ENCODE assay signal across 10 cellular contexts in the genomic region with DNA sequence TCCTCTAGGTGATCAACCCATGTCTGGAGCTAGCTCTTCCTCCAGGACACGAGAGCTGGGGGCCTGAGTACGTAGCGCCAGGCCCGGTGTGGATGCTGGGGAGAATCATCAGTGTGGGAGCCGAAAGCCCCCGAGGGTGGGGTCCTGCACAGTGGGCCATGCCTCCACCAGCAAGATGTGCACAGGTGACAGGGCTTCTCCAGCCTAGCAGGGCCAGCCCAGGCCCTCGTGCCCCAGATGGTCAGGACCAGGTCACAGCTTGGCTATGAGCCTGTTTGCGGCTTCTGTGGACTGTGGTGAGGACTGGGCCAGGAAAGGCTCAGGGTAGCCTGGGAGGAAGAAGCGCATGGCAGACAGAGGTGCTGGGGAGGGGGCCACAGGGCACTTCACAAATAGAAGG. TPM values are rescaled to one million over a fixed set of nuclear protein-coding genes. Genes with fewer than 3 reads are reported as not detected.
DNase-seq lines count a peak whose midpoint lies in the region; ATAC-seq, FAIRE-seq and TF ChIP-seq lines count a peak whose summit lies in the region.
"Had no signal": no experiment of that assay in that cellular context is flagged by ENCODE, and none has a peak within 500 bp of the region (broad histone marks: within the 10 kb centered on the region; RNA-seq: fewer than 3 reads in every experiment).

No MANE protein-coding gene starts in this region.

- POLR2A ChIA-PET in H1 (lab: Charles Lee; ENCODE audit: partially characterized antibody), result interaction anchor here (1.0 to 2.2 kb wide), 4 partner anchors 11 to 20 kb away, joined by 3 to 7 read pairs (median 4); no protein-coding TSS in a partner anchor

- H3K27ac ChIP-seq in RWPE2 (ENCODE audit: poor library complexity, severe bottlenecking), result peak overlapping the region; percentile 77
- H3K27ac ChIP-seq in H1 (ENCODE audit: low read depth, low read length), result no peak overlapping the region
- H3K27ac ChIP-seq in skin epidermis, result peak overlapping the region in 13 of 21 experiments; percentile 37 to 79 (median 53)

- ATAC-seq in RWPE2 (ENCODE audit: low read depth) (no peak), HG02970 (IDR thresholded peaks at IDR 0.05; ENCODE audit: low FRiP score, unreplicated experiment) (no peak), HG03442 (IDR thresholded peaks at IDR 0.05; ENCODE audit: unreplicated experiment) (no peak)

- H2BK120ac ChIP-seq in H1 (replicated peaks; ENCODE audit: low read depth, low read length), result no peak overlapping the region

- TF ChIP-seq EP300 in H1 (IDR thresholded peaks at IDR 0.05; ENCODE audit: borderline replicate concordance in 1 of 2, low read depth in 2 of 2, low read length in 2 of 2), result no peak

- no peak overlapping the region for H2BK15ac ChIP-seq in H1 (ENCODE audit: low read length)

- H3K9ac ChIP-seq in H1 (replicated peaks in 1 of 4; ENCODE audit: extremely low read depth in 1 of 4, low read depth in 3 of 4, low read length in 3 of 4), result no peak overlapping the region

- H3K4me3 ChIP-seq in RWPE2 (ENCODE audit: severe bottlenecking) (no peak overlapping the region), H1 (ENCODE audit: extremely low read depth in 1 of 4, insufficient read depth in 2 of 4, low read depth in 3 of 4, low read length in 4 of 4) (no peak overlapping the region), skin epidermis (no peak overlapping the region)
- H3K4me3 ChIP-seq: HAP-1 had no signal

- peaks cover 7 to 14% of the 10 kb centered on the region in 2 experiments for H4K20me1 ChIP-seq in H1 (replicated peaks in 1 of 2; ENCODE audit: control insufficient read depth in 1 of 2, insufficient read depth in 2 of 2, low read length in 2 of 2)

- peak overlapping the region; percentile 9; the same call in 1 of the 2 replicates for H2BK5ac ChIP-seq in H1 (ENCODE audit: low read depth, low read length)

- H2BK20ac ChIP-seq in H1 (ENCODE audit: low read length), result no peak overlapping the region

- TF ChIP-seq CTCF in RWPE2 (IDR thresholded peaks at IDR 0.05; ENCODE audit: poor library complexity, severe bottlenecking), result no peak
- TF ChIP-seq CTCF in H1 (IDR thresholded peaks at IDR 0.05; ENCODE audit: control extremely low read depth in 1 of 3, insufficient read depth in 1 of 3, low read depth in 1 of 3, low read length in 3 of 3), result no peak

- no peak overlapping the region for H3K18ac ChIP-seq in H1 (ENCODE audit: extremely low read depth, low read length)

- 80% methylated on average over 9 of the region's 9 CpGs; no CpG with 5 or more reads in 1 of the 2 experiments for WGBS in H1 (ENCODE audit: extremely low coverage in 1 of 2, insufficient coverage in 1 of 2, insufficient read length in 1 of 2, insufficient replicate concordance in 2 of 2, low coverage in 1 of 2, low lambda C conversion rate in 2 of 2, missing lambda C conversion rate in 1 of 2), 2 experiments

- H3K79me2 ChIP-seq in H1 (ENCODE audit: control insufficient read depth in 1 of 2, insufficient read depth in 2 of 2, low read length in 2 of 2), result no peaks in the 10 kb centered on the region

- H3K36me3 ChIP-seq in RWPE2 (ENCODE audit: low read depth), result peaks cover 41% of the 10 kb centered on the region
- peaks cover 7 to 13% (median 11%) of the 10 kb centered on the region in 4 experiments; a peak in 7 of 8 replicates for H3K36me3 ChIP-seq in H1 (ENCODE audit: control insufficient read depth in 2 of 4, insufficient read depth in 4 of 4, low read length in 3 of 4)

- H4K5ac ChIP-seq in H1 (ENCODE audit: insufficient read length, low read depth, low read length), result no peak overlapping the region

- H3K4me1 ChIP-seq in RWPE2 (ENCODE audit: insufficient read depth, poor library complexity, severe bottlenecking) (peaks cover 17% of the 10 kb centered on the region), H1 (replicated peaks in 1 of 4; ENCODE audit: control insufficient read depth in 3 of 4, insufficient read depth in 4 of 4, low read length in 3 of 4) (peaks cover 0 to 8% (median 2%) of the 10 kb centered on the region in 4 experiments; a peak in 5 of 7 replicates)
- H3K4me1 ChIP-seq: HAP-1 had no signal

- H3K9me3 ChIP-seq in RWPE2 (ENCODE audit: severe bottlenecking) (no peaks in the 10 kb centered on the region), H1 (ENCODE audit: insufficient read depth in 2 of 2, low read depth in 1 of 2, low read length in 1 of 2) (no peaks in the 10 kb centered on the region)
- H3K9me3 ChIP-seq: HAP-1 had no signal

- H3K23me2 ChIP-seq in H1 (ENCODE audit: low read depth, low read length), result no peaks in the 10 kb centered on the region

- peak; percentile 15 for DNase-seq in GDM1 (lab: John Stamatoyannopoulos, UW)
- no peak for DNase-seq in RWPE2 (ENCODE audit: low spot score)
- no peak for DNase-seq in H1 (ENCODE audit: low read depth in 1 of 2, low spot score in 2 of 2)
- DNase-seq in COLO829 (ENCODE audit: low spot score), result no peak
- DNase-seq: NCI-H2081 treated with DMSO at 0.1 percent for 48 hours; stimulated activated CD4-positive, alpha-beta T cell treated with anti-CD3 and anti-CD28 coated beads, Interleukin-12 subunit alpha, Interleukin-12 subunit beta, amount 100 ng/mL, for 4 hours had no signal

- no peak overlapping the region; the same call in 1 of the 2 replicates for H4K8ac ChIP-seq in H1 (ENCODE audit: extremely low read depth, insufficient read depth, low read length)

- H3K56ac ChIP-seq in H1 (replicated peaks; ENCODE audit: insufficient read length, low read depth, low read length), result no peak overlapping the region

- no peak overlapping the region for H2AK5ac ChIP-seq in H1 (ENCODE audit: low read depth, low read length)

- no peak overlapping the region for H3K4ac ChIP-seq in H1 (replicated peaks; ENCODE audit: insufficient read length, low read depth, low read length)

- no peak for FAIRE-seq in H1 (lab: Jason Lieb, UNC)

- CTCF ChIA-PET in H1 (lab: Charles Lee; ENCODE audit: partially characterized antibody), result interaction anchor here (0.6 to 25.7 kb wide), 7 partner anchors 9 to 154 kb away, joined by 3 to 856 read pairs (median 6); a partner anchor contains a TSS

- H4K91ac ChIP-seq in H1 (replicated peaks; ENCODE audit: insufficient read length, low read length), result no peak overlapping the region

- H3K14ac ChIP-seq in H1 (ENCODE audit: insufficient read length), result no peak overlapping the region

- no peak overlapping the region for H3K23ac ChIP-seq in H1 (ENCODE audit: insufficient read length)

- no peak overlapping the region for H2AFZ ChIP-seq in H1 (ENCODE audit: low read length)

- no peak overlapping the region for H3K4me2 ChIP-seq in H1 (ENCODE audit: insufficient read depth in 1 of 2, low read depth in 2 of 2, low read length in 2 of 2)

- no peak overlapping the region for H2BK12ac ChIP-seq in H1 (ENCODE audit: low read depth, low read length)

- H3K79me1 ChIP-seq in H1 (ENCODE audit: low read depth, low read length), result no peaks in the 10 kb centered on the region

- H3K27me3 ChIP-seq in RWPE2 (ENCODE audit: insufficient read depth, poor library complexity, severe bottlenecking), result no peaks in the 10 kb centered on the region
- H3K27me3 ChIP-seq in H1 (replicated peaks in 1 of 4; ENCODE audit: control insufficient read depth in 3 of 4, extremely low read depth in 1 of 4, insufficient read depth in 3 of 4, low read length in 3 of 4), result no peaks in the 10 kb centered on the region

- TF ChIP-seq POLR2A in H1 (IDR thresholded peaks at IDR 0.05; ENCODE audit: control extremely low read depth in 1 of 2, low read depth in 2 of 2, low read length in 2 of 2), result no peak

- no peak for TF ChIP-seq RAD21 in H1 (IDR thresholded peaks at IDR 0.05 in 1 of 2, conservative IDR thresholded peaks at IDR 0.05 in 1 of 2; ENCODE audit: low read depth in 2 of 2, low read length in 2 of 2)

RNA-seq across cellular contexts. Expression of a gene that starts 7.8 kb away (rescaled TPM):
- 35.8 and 37.6 TPM in 2 replicates for total RNA-seq in H1 (2021; fragmentation: NEBNext Ultra II Directional; extraction: Animal tissue kit (Norgen Biotek cat#: 25700))
- 83.7 and 107 TPM in 2 replicates for polyA plus RNA-seq in H1 (2011; rRNA removed)
- polyA plus RNA-seq in H1 (2011; cell fraction: cytosol; rRNA removed), result 62.4 TPM
- 62.1 TPM for polyA plus RNA-seq in H1 (2011; cell fraction: nucleus; rRNA removed)
- polyA plus RNA-seq in H1 (2012, experiment 1 of 2), result 28.1 to 43.9 TPM (median 40.6 TPM) in 4 replicates
- polyA plus RNA-seq in H1 (2012, experiment 2 of 2), result 59.4 TPM
- polyA plus RNA-seq in H1 (2013, experiment 1 of 2), result 57.3 TPM
- 56.6 TPM for polyA plus RNA-seq in H1 (2013, experiment 2 of 2)
- 7.2 and 9.8 TPM in 2 replicates for polyA minus RNA-seq in H1 (2011; rRNA and poly(A)+ RNA removed)
- 31.9 TPM for polyA minus RNA-seq in H1 (2011; cell fraction: cytosol; rRNA and poly(A)+ RNA removed)
- 21.6 TPM for polyA minus RNA-seq in H1 (2011; cell fraction: nucleus; rRNA and poly(A)+ RNA removed)

RNA-seq across cellular contexts. Expression of a gene that starts 13.4 kb away (rescaled TPM):
- total RNA-seq in H1 (2021; fragmentation: NEBNext Ultra II Directional; extraction: Animal tissue kit (Norgen Biotek cat#: 25700)), result 32.5 and 37.4 TPM in 2 replicates
- 51.6 and 76.9 TPM in 2 replicates for polyA plus RNA-seq in H1 (2011; rRNA removed)
- polyA plus RNA-seq in H1 (2011; cell fraction: cytosol; rRNA removed), result 45.9 TPM
- polyA plus RNA-seq in H1 (2011; cell fraction: nucleus; rRNA removed), result 462 TPM
- polyA plus RNA-seq in H1 (2012, experiment 1 of 2), result 29.1 to 43.2 TPM (median 40.3 TPM) in 4 replicates
- 31.7 TPM for polyA plus RNA-seq in H1 (2012, experiment 2 of 2)
- 41.3 TPM for polyA plus RNA-seq in H1 (2013, experiment 1 of 2)
- polyA plus RNA-seq in H1 (2013, experiment 2 of 2), result 37.4 TPM
- 21.8 and 30.8 TPM in 2 replicates for polyA minus RNA-seq in H1 (2011; rRNA and poly(A)+ RNA removed)
- polyA minus RNA-seq in H1 (2011; cell fraction: cytosol; rRNA and poly(A)+ RNA removed), result 18.2 TPM
- polyA minus RNA-seq in H1 (2011; cell fraction: nucleus; rRNA and poly(A)+ RNA removed), result 49.7 TPM

RNA-seq across cellular contexts. Expression of a gene that starts 32.2 kb away (rescaled TPM):
- 49.6 and 58.4 TPM in 2 replicates for total RNA-seq in H1 (2021; fragmentation: NEBNext Ultra II Directional; extraction: Animal tissue kit (Norgen Biotek cat#: 25700))
- polyA plus RNA-seq in H1 (2011; rRNA removed), result 45.2 and 53.0 TPM in 2 replicates
- 75.6 TPM for polyA plus RNA-seq in H1 (2011; cell fraction: cytosol; rRNA removed)
- 48.5 TPM for polyA plus RNA-seq in H1 (2011; cell fraction: nucleus; rRNA removed)
- 62.8 to 118 TPM (median 92.7 TPM) in 4 replicates for polyA plus RNA-seq in H1 (2012, experiment 1 of 2)
- polyA plus RNA-seq in H1 (2012, experiment 2 of 2), result 122 TPM
- 52.3 TPM for polyA plus RNA-seq in H1 (2013, experiment 1 of 2)
- 51.6 TPM for polyA plus RNA-seq in H1 (2013, experiment 2 of 2)
- 20.7 and 26.8 TPM in 2 replicates for polyA minus RNA-seq in H1 (2011; rRNA and poly(A)+ RNA removed)
- polyA minus RNA-seq in H1 (2011; cell fraction: cytosol; rRNA and poly(A)+ RNA removed), result 21.7 TPM
- polyA minus RNA-seq in H1 (2011; cell fraction: nucleus; rRNA and poly(A)+ RNA removed), result 18.0 TPM

RNA-seq across cellular contexts. Expression of a gene that starts 32.5 kb away (rescaled TPM):
- 45.4 and 49.6 TPM in 2 replicates for total RNA-seq in H1 (2021; fragmentation: NEBNext Ultra II Directional; extraction: Animal tissue kit (Norgen Biotek cat#: 25700))
- polyA plus RNA-seq in H1 (2011; rRNA removed), result 76.5 and 80.5 TPM in 2 replicates
- 82.5 TPM for polyA plus RNA-seq in H1 (2011; cell fraction: cytosol; rRNA removed)
- 52.0 TPM for polyA plus RNA-seq in H1 (2011; cell fraction: nucleus; rRNA removed)
- polyA plus RNA-seq in H1 (2012, experiment 1 of 2), result 55.4 to 63.9 TPM (median 58.6 TPM) in 4 replicates
- 25.1 TPM for polyA plus RNA-seq in H1 (2012, experiment 2 of 2)
- 41.3 TPM for polyA plus RNA-seq in H1 (2013, experiment 1 of 2)
- 43.7 TPM for polyA plus RNA-seq in H1 (2013, experiment 2 of 2)
- 44.6 and 52.4 TPM in 2 replicates for polyA minus RNA-seq in H1 (2011; rRNA and poly(A)+ RNA removed)
- polyA minus RNA-seq in H1 (2011; cell fraction: cytosol; rRNA and poly(A)+ RNA removed), result 25.0 TPM
- polyA minus RNA-seq in H1 (2011; cell fraction: nucleus; rRNA and poly(A)+ RNA removed), result 17.7 TPM

RNA-seq across cellular contexts. Expression of a gene that starts 52.6 kb away (rescaled TPM):
- 34.2 and 37.8 TPM in 2 replicates for total RNA-seq in H1 (2021; fragmentation: NEBNext Ultra II Directional; extraction: Animal tissue kit (Norgen Biotek cat#: 25700))
- polyA plus RNA-seq in H1 (2011; rRNA removed), result 22.9 and 37.8 TPM in 2 replicates
- polyA plus RNA-seq in H1 (2011; cell fraction: cytosol; rRNA removed), result 12.3 TPM
- 50.7 TPM for polyA plus RNA-seq in H1 (2011; cell fraction: nucleus; rRNA removed)
- 29.5 to 47.7 TPM (median 43.8 TPM) in 4 replicates for polyA plus RNA-seq in H1 (2012, experiment 1 of 2)
- polyA plus RNA-seq in H1 (2012, experiment 2 of 2), result 45.1 TPM
- polyA plus RNA-seq in H1 (2013, experiment 1 of 2), result 27.6 TPM
- 24.6 TPM for polyA plus RNA-seq in H1 (2013, experiment 2 of 2)
- polyA minus RNA-seq in H1 (2011; rRNA and poly(A)+ RNA removed), result 18.0 and 22.1 TPM in 2 replicates
- 22.2 TPM for polyA minus RNA-seq in H1 (2011; cell fraction: cytosol; rRNA and poly(A)+ RNA removed)
- 31.8 TPM for polyA minus RNA-seq in H1 (2011; cell fraction: nucleus; rRNA and poly(A)+ RNA removed)
